Comparison of ENCODE assay signal across 27 cellular contexts in the genomic region with DNA sequence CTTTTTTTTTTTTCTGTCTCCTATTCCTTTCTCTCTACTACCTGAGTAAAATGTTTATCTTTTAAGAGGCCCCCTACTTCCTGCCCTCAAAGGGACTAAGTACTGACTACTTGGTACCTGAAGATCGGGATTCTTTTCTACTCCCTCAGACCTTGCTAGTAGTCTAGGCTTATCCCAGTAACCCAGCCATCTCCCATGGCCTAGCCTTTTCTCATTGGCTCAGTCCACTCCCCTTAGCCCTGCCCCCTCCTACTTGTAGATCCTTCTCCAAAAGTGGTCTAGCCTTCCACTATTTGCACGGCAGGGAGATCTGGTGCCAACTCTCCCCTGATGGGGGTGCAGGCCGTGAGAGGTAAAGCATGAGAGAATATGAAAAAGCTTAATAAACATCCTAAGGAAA.
"Had no signal": no experiment of that assay in that cellular context is flagged by ENCODE, and none has a peak within 500 bp of the region (broad histone marks: within the 10 kb centered on the region; RNA-seq: fewer than 3 reads in every experiment).

No MANE protein-coding gene starts in this region.

- H3K4me1 Mint-ChIP-seq: activated naive CD4-positive, alpha-beta T cell treated with anti-CD3 and anti-CD28 coated beads, Interleukin-2, amount 10 ng/mL, durations not matched to agents 7 days and 5 days; activated naive CD8-positive, alpha-beta T cell treated with anti-CD3 and anti-CD28 coated beads, Interleukin-2, amount 50 U/mL, for 24 hours had no signal

- H3K4me3 ChIP-seq: SJCRH30, SK-N-MC had no signal

- H3K27me3 ChIP-seq: brain microvascular endothelial cell, SJCRH30 had no signal

- H3K4me3 Mint-ChIP-seq: activated CD4-positive, alpha-beta memory T cell treated with anti-CD3 and anti-CD28 coated beads for 36 hours; activated naive CD4-positive, alpha-beta T cell treated with anti-CD3 and anti-CD28 coated beads, Interleukin-2, amount 10 ng/mL, durations not matched to agents 7 days and 5 days; activated naive CD8-positive, alpha-beta T cell; activated naive CD8-positive, alpha-beta T cell treated with anti-CD3 and anti-CD28 coated beads, Interleukin-2, amount 50 U/mL, for 24 hours; activated T-cell treated with anti-CD3 and anti-CD28 coated beads, Interleukin-2, amount 50 U/mL, for 4 hours had no signal

- H3K9me3 ChIP-seq: SJCRH30 had no signal

- H3K27ac ChIP-seq: brain microvascular endothelial cell, SJCRH30, SK-N-MC had no signal

- H3K27me3 Mint-ChIP-seq: activated naive CD8-positive, alpha-beta T cell had no signal

- H3K27ac Mint-ChIP-seq: activated CD4-positive, alpha-beta memory T cell treated with anti-CD3 and anti-CD28 coated beads for 36 hours; activated naive CD4-positive, alpha-beta T cell treated with anti-CD3 and anti-CD28 coated beads, Interleukin-2, amount 10 ng/mL, durations not matched to agents 7 days and 5 days; activated naive CD8-positive, alpha-beta T cell; activated naive CD8-positive, alpha-beta T cell treated with anti-CD3 and anti-CD28 coated beads, Interleukin-2, amount 50 U/mL, for 24 hours had no signal

- H3K36me3 Mint-ChIP-seq: activated CD4-positive, alpha-beta memory T cell treated with anti-CD3 and anti-CD28 coated beads for 36 hours; activated naive CD4-positive, alpha-beta T cell treated with anti-CD3 and anti-CD28 coated beads, Interleukin-2, amount 10 ng/mL, durations not matched to agents 7 days and 5 days; activated naive CD8-positive, alpha-beta T cell had no signal

- ATAC-seq: activated CD4-positive, CD25-positive, alpha-beta regulatory T cell treated with anti-CD3 and anti-CD28 coated beads, Interleukin-2, amount 50 U/mL, for 24 hours; activated naive CD8-positive, alpha-beta T cell treated with anti-CD3 and anti-CD28 coated beads, Interleukin-2, amount 50 U/mL, for 24 hours; activated T-cell treated with anti-CD3 and anti-CD28 coated beads, Interleukin-2, amount 50 U/mL, for 4 hours; Panc1 had no signal

- H3K36me3 ChIP-seq: brain microvascular endothelial cell, SJCRH30 had no signal

- DNase-seq: activated CD4-positive, alpha-beta memory T cell treated with anti-CD3 and anti-CD28 coated beads for 36 hours; activated CD4-positive, alpha-beta T cell treated with anti-CD3 and anti-CD28 coated beads for 4 hours; activated CD4-positive, alpha-beta T cell treated with anti-CD3 and anti-CD28 coated beads, Interleukin-2, amount 50 U/mL, for 1 hour; activated CD8-positive, alpha-beta memory T cell treated with anti-CD3 and anti-CD28 coated beads, Interleukin-2, amount 50 U/mL, for 4 hours; activated effector memory CD4-positive, alpha-beta T cell treated with Interleukin-2 at 50 U/mL for 16 hours; activated naive CD4-positive, alpha-beta T cell treated with anti-CD3 and anti-CD28 coated beads, Interleukin-2, amount 10 ng/mL, durations not matched to agents 7 days and 5 days; activated naive CD8-positive, alpha-beta T cell treated with anti-CD3 and anti-CD28 coated beads, Interleukin-2, amount 50 U/mL, for 24 hours; activated T-cell treated with anti-CD3 and anti-CD28 coated beads for 4 hours; activated T-cell treated with anti-CD3 and anti-CD28 coated beads, Interleukin-2, amount 50 U/mL, for 4 hours; anterior cingulate cortex; brain microvascular endothelial cell; central memory CD4-positive, alpha-beta T cell; MM.1S; MV-4-11; NCI-H1092; NCI-H1694; NCI-H2029; NCI-H345; NCI-H526; NCI-H774; SHP77; SJCRH30; T1000 had no signal

- H3K9me3 Mint-ChIP-seq: activated CD4-positive, alpha-beta memory T cell treated with anti-CD3 and anti-CD28 coated beads for 36 hours; activated naive CD4-positive, alpha-beta T cell treated with anti-CD3 and anti-CD28 coated beads, Interleukin-2, amount 10 ng/mL, durations not matched to agents 7 days and 5 days; activated naive CD8-positive, alpha-beta T cell treated with anti-CD3 and anti-CD28 coated beads, Interleukin-2, amount 50 U/mL, for 24 hours; activated T-cell treated with anti-CD3 and anti-CD28 coated beads, Interleukin-2, amount 50 U/mL, for 4 hours had no signal
